ENCODE assay signal across 17 cellular contexts in genomic region chr9:1946506-1946905, GRCh38.
DNase-seq lines count a peak whose midpoint lies in the region; ATAC-seq and TF ChIP-seq lines count a peak whose summit lies in the region.
"Had no signal": no experiment of that assay in that cellular context is flagged by ENCODE, and none has a peak within 500 bp of the region (broad histone marks: within the 10 kb centered on the region; RNA-seq: fewer than 3 reads in every experiment).

No MANE protein-coding gene starts in this region.

- H3K4me3 ChIP-seq in epithelial cell of esophagus (ENCODE audit: low read length), result no peak overlapping the region
- H3K4me3 ChIP-seq: A549, BLaER1 had no signal

- ATAC-seq in left lobe of liver (peak; percentile 49), GM21423 (IDR thresholded peaks at IDR 0.05; ENCODE audit: unreplicated experiment) (no peak)
- ATAC-seq: A549, HCT116, HepG2 had no signal

- no peak for TF ChIP-seq CTCF in epithelial cell of esophagus (IDR thresholded peaks at IDR 0.05; ENCODE audit: insufficient read depth, low read depth, low read length, missing control alignments)

- DNase-seq in NCI-H1105 treated with DMSO at 0.1 percent for 48 hours (lab: John Stamatoyannopoulos, UW) (peak; percentile 32), NCI-H1105 (lab: John Stamatoyannopoulos, UW) (no peak), epithelial cell of esophagus (ENCODE audit: low read depth) (peak; percentile 8), left lobe of liver (ENCODE audit: low spot score) (no peak), KG1 (lab: John Stamatoyannopoulos, UW) (no peak), ureter (ENCODE audit: low spot score) (no peak)
- DNase-seq: CD4-positive, alpha-beta memory T cell; DMS153; DMS79; GDM1; GOT3; H7 had no signal

Comparison
In these comparisons a context has a peak if more than half of its experiments do, and no peak if none do; other contexts are left out.
1. DNase-seq: peak in NCI-H1105 treated with DMSO at 0.1 percent for 48 hours (single experiment) and epithelial cell of esophagus (single experiment); none in NCI-H1105 (single experiment), left lobe of liver (single experiment), KG1 (single experiment) and ureter (single experiment).